Comparison of ENCODE assay signal across 19 cellular contexts in genomic region chr5:9852686-9853085, GRCh38.
A peak's percentile ranks its signal among the peaks of the same experiment; 100 is the strongest.
DNase-seq lines count a peak whose midpoint lies in the region; TF ChIP-seq lines count a peak whose summit lies in the region.
"Had no signal": no experiment of that assay in that cellular context is flagged by ENCODE, and none has a peak within 500 bp of the region (broad histone marks: within the 10 kb centered on the region; RNA-seq: fewer than 3 reads in every experiment).

No MANE protein-coding gene starts in this region.

- H2AFZ ChIP-seq in mammary epithelial cell (ENCODE audit: low read depth, low read length) = no peak overlapping the region
- H2AFZ ChIP-seq: PC-9 had no signal

- H3K9me3 Mint-ChIP-seq in MCF 10A (ENCODE audit: unreplicated experiment) = peaks cover 8% of the 10 kb centered on the region

- no peak for TF ChIP-seq CTCF in MCF 10A (IDR thresholded peaks at IDR 0.05; ENCODE audit: unreplicated experiment)
- no peak for TF ChIP-seq CTCF in mammary epithelial cell (conservative IDR thresholded peaks at IDR 0.05 in 1 of 2, IDR thresholded peaks at IDR 0.05 in 1 of 2; ENCODE audit: extremely low read depth in 1 of 2, insufficient read depth in 1 of 2, low read depth in 1 of 2, low read length in 2 of 2)
- no peak for TF ChIP-seq CTCF in astrocyte of the cerebellum (IDR thresholded peaks at IDR 0.05; ENCODE audit: low read depth, low read length, missing control alignments)

- WGBS in mammary epithelial cell (ENCODE audit: low coverage, missing lambda C conversion rate) = 33% methylated on average over 3 of the region's 3 CpGs

- dilution Hi-C loops in mammary epithelial cell (cut with HindIII; ENCODE audit: low sequenced_read_pairs) = no loop called here

- H3K4me2 ChIP-seq in mammary epithelial cell (ENCODE audit: insufficient read depth, low read depth, low read length) = no peak overlapping the region
- H3K4me2 ChIP-seq: PC-9 had no signal

- no peak overlapping the region for H3K9ac ChIP-seq in mammary epithelial cell (ENCODE audit: insufficient read depth, low read length)

- no peaks in the 10 kb centered on the region for H3K36me3 ChIP-seq in mammary epithelial cell (ENCODE audit: insufficient read depth, low read length)

- CTCF ChIA-PET in MCF 10A (lab: Yijun Ruan, JAX) = no interaction called here
- CTCF ChIA-PET in mammary epithelial cell (lab: Charles Lee; ENCODE audit: low non-redundant PET) = no interaction called here

- H3K36me3 Mint-ChIP-seq in MCF 10A (ENCODE audit: insufficient read depth, unreplicated experiment) = no peaks in the 10 kb centered on the region
- H3K36me3 Mint-ChIP-seq: CD4-positive, CD25-positive, alpha-beta regulatory T cell had no signal

- no peaks in the 10 kb centered on the region for H4K20me1 ChIP-seq in mammary epithelial cell (ENCODE audit: insufficient read depth, low read length)

- H3K4me3 ChIP-seq in mammary epithelial cell (replicated peaks in 1 of 3; ENCODE audit: insufficient read depth in 1 of 3, low read depth in 2 of 3, low read length in 3 of 3) = no peak overlapping the region
- H3K4me3 ChIP-seq in astrocyte of the cerebellum (ENCODE audit: low read depth, low read length) = no peak overlapping the region
- H3K4me3 ChIP-seq: PC-9 had no signal

- POLR2A ChIA-PET in MCF 10A (lab: Yijun Ruan, JAX) = interaction anchor here (1.1 kb wide), 1 partner anchor 14 kb away, joined by 3 read pairs; no protein-coding TSS in a partner anchor

- no peaks in the 10 kb centered on the region for H3K27me3 Mint-ChIP-seq in MCF 10A (ENCODE audit: insufficient read depth, unreplicated experiment)
- H3K27me3 Mint-ChIP-seq: B cell; CD4-positive, CD25-positive, alpha-beta regulatory T cell had no signal

- DNase-seq in MCF 10A (ENCODE audit: unreplicated experiment) = peak; percentile 11
- DNase-seq in mammary epithelial cell = no peak
- DNase-seq in astrocyte of the cerebellum (ENCODE audit: low read depth) = peak; percentile 11
- DNase-seq in fibroblast of peridontal ligament (ENCODE audit: extremely low read depth) = peak; percentile 55
- DNase-seq in superior temporal gyrus (ENCODE audit: extremely low spot score) = peak; percentile 49
- no peak for DNase-seq in NCI-H1105 treated with DMSO at 0.1 percent for 48 hours (lab: John Stamatoyannopoulos, UW)
- no peak for DNase-seq in ecto neural progenitor cell (ENCODE audit: low spot score)
- no peak for DNase-seq in NCI-H1694 (lab: John Stamatoyannopoulos, UW)
- DNase-seq: 8988T; CD4-positive, CD25-positive, alpha-beta regulatory T cell; H7; Kasumi-1; NCI-H1105; NCI-H1694 treated with DMSO at 0.1 percent for 48 hours; NCI-H524 treated with DMSO at 0.1 percent for 48 hours; PC-9; SIG-M5 had no signal

- H3K79me2 ChIP-seq in mammary epithelial cell (ENCODE audit: insufficient read depth, low read length) = no peaks in the 10 kb centered on the region

- H3K4me3 Mint-ChIP-seq in MCF 10A (ENCODE audit: unreplicated experiment) = no peak overlapping the region
- H3K4me3 Mint-ChIP-seq: B cell; CD4-positive, CD25-positive, alpha-beta regulatory T cell had no signal

- H3K9me3 ChIP-seq in mammary epithelial cell (replicated peaks; ENCODE audit: insufficient read depth, low read length) = no peaks in the 10 kb centered on the region

- in situ Hi-C loops in mammary epithelial cell (cut with MboI; ENCODE audit: low sequenced_read_pairs in 2 of 2) (no loop called here), astrocyte of the cerebellum (cut with HindIII; ENCODE audit: low sequenced_read_pairs) (no loop called here)

- H3K4me1 ChIP-seq in mammary epithelial cell (ENCODE audit: insufficient read depth, low read length) = no peaks in the 10 kb centered on the region

- BruUV-seq in MCF 10A (replicated peaks; lab: Mats Ljungman, UMichigan) = no TSS peak
- BruUV-seq in mammary epithelial cell (replicated peaks; lab: Mats Ljungman, UMichigan) = no TSS peak

- intact Hi-C loops in MCF 10A (cut with micrococcal nuclease) (no loop called here), mammary epithelial cell (cut with micrococcal nuclease) (no loop called here)

- H3K27me3 ChIP-seq in mammary epithelial cell (ENCODE audit: insufficient read depth, low read length) = no peaks in the 10 kb centered on the region

- no peak overlapping the region for H3K27ac Mint-ChIP-seq in MCF 10A (ENCODE audit: low read depth, unreplicated experiment)
- H3K27ac Mint-ChIP-seq: B cell; CD4-positive, CD25-positive, alpha-beta regulatory T cell had no signal

- no peak overlapping the region for H3K27ac ChIP-seq in mammary epithelial cell (ENCODE audit: insufficient read depth, low read depth, low read length)
- H3K27ac ChIP-seq: PC-9, RWPE1 had no signal

- no peaks in the 10 kb centered on the region for H3K4me1 Mint-ChIP-seq in MCF 10A (ENCODE audit: insufficient read depth, unreplicated experiment)
- H3K4me1 Mint-ChIP-seq: B cell; CD4-positive, CD25-positive, alpha-beta regulatory T cell had no signal

Comparison
In these comparisons a context has a peak if more than half of its experiments do, and no peak if none do; other contexts are left out.
1. DNase-seq: peak in MCF 10A (single experiment), astrocyte of the cerebellum (single experiment), fibroblast of peridontal ligament (single experiment) and superior temporal gyrus (single experiment); none in mammary epithelial cell (single experiment), NCI-H1105 treated with DMSO at 0.1 percent for 48 hours (single experiment), ecto neural progenitor cell (single experiment) and NCI-H1694 (single experiment).